Comparison of ENCODE assay signal across 8 cellular contexts in genomic region chr7:93890041-93890463, GRCh38. TPM values are rescaled to one million over a fixed set of nuclear protein-coding genes. Genes with fewer than 3 reads are reported as not detected.
DNase-seq lines count a peak whose midpoint lies in the region; ATAC-seq and TF ChIP-seq lines count a peak whose summit lies in the region.

No MANE protein-coding gene starts in this region.

- under 1% methylated on average over 28 of the region's 28 CpGs for WGBS in thymus

- peak; percentile 23 for DNase-seq in DMS79 (lab: John Stamatoyannopoulos, UW)
- DNase-seq in NCI-H1105 (lab: John Stamatoyannopoulos, UW), result peak; percentile 33
- DNase-seq in brain pericyte (ENCODE audit: low read depth, low spot score), result peak; percentile 29
- peak in 1 of 2 donors; percentile 71 for DNase-seq in left lung
- DNase-seq in SW480 (ENCODE audit: low spot score), result no peak

- H3K4me1 ChIP-seq in left lung, result peaks cover 0 to 2% of the 10 kb centered on the region in 2 donors
- no peaks in the 10 kb centered on the region for H3K4me1 ChIP-seq in thymus (ENCODE audit: control insufficient read depth, insufficient read depth, low read length)

- peak overlapping the region; percentile 38 to 46 for H3K4me3 ChIP-seq in left lung
- H3K4me3 ChIP-seq in thymus (ENCODE audit: low read length), result peak overlapping the region; percentile 32

- peak; percentile 60 for ATAC-seq in GM21381 (IDR thresholded peaks at IDR 0.05; ENCODE audit: unreplicated experiment)
- ATAC-seq in left lung, result peak; percentile 79
- no peak for ATAC-seq in HG03025 (IDR thresholded peaks at IDR 0.05; ENCODE audit: low FRiP score, unreplicated experiment)

- intact Hi-C loops in left lung (cut with DNase I), result no loop called here

- no peaks in the 10 kb centered on the region for H3K36me3 ChIP-seq in left lung
- H3K36me3 ChIP-seq in thymus (ENCODE audit: control insufficient read depth, insufficient read depth), result no peaks in the 10 kb centered on the region

- peaks cover 8 to 43% of the 10 kb centered on the region in 2 donors for H3K27me3 ChIP-seq in left lung
- H3K27me3 ChIP-seq in thymus (ENCODE audit: control insufficient read depth, insufficient read depth), result peaks cover 21% of the 10 kb centered on the region

- H3K9me3 ChIP-seq in left lung (no peaks in the 10 kb centered on the region), thymus (ENCODE audit: control insufficient read depth) (no peaks in the 10 kb centered on the region)

- H3K27ac ChIP-seq in left lung, result no peak overlapping the region
- H3K27ac ChIP-seq in thymus (ENCODE audit: low read depth), result no peak overlapping the region

- no peak for TF ChIP-seq CTCF in left lung (IDR thresholded peaks at IDR 0.05)

RNA-seq across cellular contexts. Expression of gene TFPI2, which starts 0.5 kb away (rescaled TPM):
- 1 to 10 TPM; 4.5 to 9.0 TPM for total RNA-seq in left lung
- 21.3 TPM for polyA plus RNA-seq in thymus

RNA-seq across cellular contexts. Expression of gene GNGT1, which starts 16.3 kb away (rescaled TPM):
- not detected for total RNA-seq in left lung
- polyA plus RNA-seq in thymus, result 3.3 TPM

RNA-seq across cellular contexts. Expression of gene GNG11, which starts 31.5 kb away (rescaled TPM):
- total RNA-seq in left lung, result 10 to 100 TPM; 15.6 to 18.2 TPM
- 28.6 TPM for polyA plus RNA-seq in thymus
